Comparison of ENCODE assay signal across 9 cellular contexts in the genomic region with DNA sequence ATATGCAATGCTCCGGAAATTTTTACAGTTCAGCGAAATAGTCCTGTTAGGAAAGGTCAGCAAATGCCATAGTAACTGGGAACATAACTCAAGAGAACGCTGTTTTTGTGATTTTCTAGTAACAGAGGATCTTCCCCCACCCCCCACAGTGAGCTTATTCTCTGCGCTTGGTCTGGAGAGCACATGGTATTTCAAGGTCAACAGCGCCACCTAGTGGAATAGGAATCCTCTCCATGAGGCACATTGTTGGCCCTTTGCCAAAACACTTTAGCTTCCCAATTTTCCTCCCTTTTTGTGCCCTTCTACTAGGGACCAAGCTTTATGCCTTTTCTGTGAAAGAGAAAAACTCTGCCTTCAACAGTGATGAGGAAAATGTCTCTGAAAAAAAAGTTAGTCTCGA. TPM values are rescaled to one million over a fixed set of nuclear protein-coding genes. Genes with fewer than 3 reads are reported as not detected.
DNase-seq lines count a peak whose midpoint lies in the region; ATAC-seq, FAIRE-seq and TF ChIP-seq lines count a peak whose summit lies in the region.
"Had no signal": no experiment of that assay in that cellular context is flagged by ENCODE, and none has a peak within 500 bp of the region (broad histone marks: within the 10 kb centered on the region; RNA-seq: fewer than 3 reads in every experiment).

No MANE protein-coding gene starts in this region.

- H3K4me1 ChIP-seq in left lung: no peaks in the 10 kb centered on the region

- H3K27ac ChIP-seq in left lung: no peak overlapping the region

- no peaks in the 10 kb centered on the region for H3K4me1 Mint-ChIP-seq in Calu3 (ENCODE audit: low read depth, unreplicated experiment)
- no peaks in the 10 kb centered on the region for H3K4me1 Mint-ChIP-seq in activated CD8-positive, alpha-beta T cell treated with anti-CD3 and anti-CD28 coated beads, Interleukin-2, amount 10 ng/mL, durations not matched to agents 7 days and 5 days (ENCODE audit: low read depth)

- intact Hi-C loops in Calu3 (cut with micrococcal nuclease; ENCODE audit: unreplicated experiment): loop anchor here (10.0 kb wide), 1 partner anchor 59 kb away; no protein-coding TSS in a partner anchor
- intact Hi-C loops in left lung (cut with DNase I): no loop called here

- no peak overlapping the region for H3K4me3 ChIP-seq in left lung

- FAIRE-seq in H54 (lab: Jason Lieb, UNC): peak; percentile 68

- H3K27ac Mint-ChIP-seq in Calu3 (ENCODE audit: unreplicated experiment): no peak overlapping the region
- H3K27ac Mint-ChIP-seq in activated CD8-positive, alpha-beta T cell treated with anti-CD3 and anti-CD28 coated beads, Interleukin-2, amount 10 ng/mL, durations not matched to agents 7 days and 5 days: no peak overlapping the region

- H3K9me3 ChIP-seq in left lung: peaks cover 0 to 29% of the 10 kb centered on the region in 2 donors

- no TSS peak for BruUV-seq in Calu3 (replicated peaks; lab: Mats Ljungman, UMichigan)

- no peaks in the 10 kb centered on the region for H3K36me3 Mint-ChIP-seq in Calu3 (ENCODE audit: insufficient read depth, unreplicated experiment)
- H3K36me3 Mint-ChIP-seq in activated CD8-positive, alpha-beta T cell treated with anti-CD3 and anti-CD28 coated beads, Interleukin-2, amount 10 ng/mL, durations not matched to agents 7 days and 5 days (ENCODE audit: low read depth): no peaks in the 10 kb centered on the region

- TF ChIP-seq CTCF in Calu3 (IDR thresholded peaks at IDR 0.05; ENCODE audit: unreplicated experiment): peak; percentile 30
- peak; percentile 26 to 48 for TF ChIP-seq CTCF in left lung (IDR thresholded peaks at IDR 0.05)

- peak; percentile 26 for DNase-seq in Calu3
- peak; percentile 5 for DNase-seq in H54 (ENCODE audit: insufficient read length, low spot score)
- DNase-seq in NCI-H2196 treated with DMSO at 0.1 percent for 48 hours (lab: John Stamatoyannopoulos, UW; ENCODE audit: unreplicated experiment): peak; percentile 16
- peak; percentile 42 for DNase-seq in activated CD8-positive, alpha-beta T cell treated with anti-CD3 and anti-CD28 coated beads, Interleukin-2, amount 10 ng/mL, durations not matched to agents 7 days and 5 days
- DNase-seq in left lung: no peak
- DNase-seq in OCI-M2 (lab: John Stamatoyannopoulos, UW; ENCODE audit: unreplicated experiment): no peak

- H3K36me3 ChIP-seq in left lung: no peaks in the 10 kb centered on the region

- CTCF ChIA-PET in Calu3 (lab: Charles Lee): no interaction called here
- CTCF ChIA-PET in activated CD8-positive, alpha-beta T cell treated with anti-CD3 and anti-CD28 coated beads, Interleukin-2, amount 10 ng/mL, durations not matched to agents 7 days and 5 days (lab: Charles Lee): interaction anchor here (0.6 kb wide), 1 partner anchor 1689 kb away, joined by 4 read pairs; no protein-coding TSS in a partner anchor

- POLR2A ChIA-PET in activated CD8-positive, alpha-beta T cell treated with anti-CD3 and anti-CD28 coated beads, Interleukin-2, amount 10 ng/mL, durations not matched to agents 7 days and 5 days (lab: Charles Lee): no interaction called here

- TF ChIP-seq POLR2A in H54 (IDR thresholded peaks at IDR 0.05; ENCODE audit: low read depth, low read length) (no peak), GM18505 (IDR thresholded peaks at IDR 0.05; ENCODE audit: borderline replicate concordance, extremely low read depth, insufficient read depth, insufficient read length) (no peak)

- H3K4me3 Mint-ChIP-seq in Calu3 (ENCODE audit: low read depth, unreplicated experiment): no peak overlapping the region
- H3K4me3 Mint-ChIP-seq in activated CD8-positive, alpha-beta T cell treated with anti-CD3 and anti-CD28 coated beads, Interleukin-2, amount 10 ng/mL, durations not matched to agents 7 days and 5 days: no peak overlapping the region

- H3K27me3 Mint-ChIP-seq in Calu3 (ENCODE audit: unreplicated experiment): no peaks in the 10 kb centered on the region
- no peaks in the 10 kb centered on the region for H3K27me3 Mint-ChIP-seq in activated CD8-positive, alpha-beta T cell treated with anti-CD3 and anti-CD28 coated beads, Interleukin-2, amount 10 ng/mL, durations not matched to agents 7 days and 5 days (ENCODE audit: low read depth)

- no peak for ATAC-seq in activated CD8-positive, alpha-beta T cell treated with anti-CD3 and anti-CD28 coated beads, Interleukin-2, amount 10 ng/mL, durations not matched to agents 7 days and 5 days
- ATAC-seq in left lung (peak; percentile 44), HG03521 (IDR thresholded peaks at IDR 0.05; ENCODE audit: unreplicated experiment) (no peak), GM18505 (IDR thresholded peaks at IDR 0.05; ENCODE audit: unreplicated experiment) (no peak)
- ATAC-seq: right cardiac atrium had no signal

- no peaks in the 10 kb centered on the region for H3K27me3 ChIP-seq in left lung

- H3K9me3 Mint-ChIP-seq in Calu3 (ENCODE audit: low read depth, unreplicated experiment): peaks cover 9% of the 10 kb centered on the region
- H3K9me3 Mint-ChIP-seq in activated CD8-positive, alpha-beta T cell treated with anti-CD3 and anti-CD28 coated beads, Interleukin-2, amount 10 ng/mL, durations not matched to agents 7 days and 5 days (ENCODE audit: insufficient read depth): peaks cover 10% of the 10 kb centered on the region

RNA-seq across cellular contexts. Expression of a gene that starts 13.2 kb away (rescaled TPM):
- total RNA-seq in Calu3 (2022) (not detected in 2 replicates), left lung (not detected)
- total RNA-seq in activated CD8-positive, alpha-beta T cell treated with anti-CD3 and anti-CD28 coated beads, Interleukin-2, amount 10 ng/mL, durations not matched to agents 7 days and 5 days: not detected
- total RNA-seq: right cardiac atrium had no signal

RNA-seq across cellular contexts. Expression of a gene that starts 37.1 kb away (rescaled TPM):
- total RNA-seq in Calu3 (2022) (not detected in 2 replicates), left lung (not detected)
- not detected for total RNA-seq in activated CD8-positive, alpha-beta T cell treated with anti-CD3 and anti-CD28 coated beads, Interleukin-2, amount 10 ng/mL, durations not matched to agents 7 days and 5 days
- total RNA-seq: right cardiac atrium had no signal

RNA-seq across cellular contexts. Expression of a gene that starts 43.4 kb away (rescaled TPM):
- total RNA-seq in Calu3 (2022) (not detected in 2 replicates), left lung (not detected)
- total RNA-seq in activated CD8-positive, alpha-beta T cell treated with anti-CD3 and anti-CD28 coated beads, Interleukin-2, amount 10 ng/mL, durations not matched to agents 7 days and 5 days: not detected
- total RNA-seq: right cardiac atrium had no signal

Comparison
In these comparisons a context has a peak if more than half of its experiments do, and no peak if none do; other contexts are left out.
1. DNase-seq: peak in Calu3 (single experiment), H54 (single experiment), NCI-H2196 treated with DMSO at 0.1 percent for 48 hours (single experiment) and activated CD8-positive, alpha-beta T cell treated with anti-CD3 and anti-CD28 coated beads, Interleukin-2, amount 10 ng/mL, durations not matched to agents 7 days and 5 days (single experiment); none in left lung (0 of 2) and OCI-M2 (single experiment).